ENCODE assay signal across 1 cellular context in the genomic region with DNA sequence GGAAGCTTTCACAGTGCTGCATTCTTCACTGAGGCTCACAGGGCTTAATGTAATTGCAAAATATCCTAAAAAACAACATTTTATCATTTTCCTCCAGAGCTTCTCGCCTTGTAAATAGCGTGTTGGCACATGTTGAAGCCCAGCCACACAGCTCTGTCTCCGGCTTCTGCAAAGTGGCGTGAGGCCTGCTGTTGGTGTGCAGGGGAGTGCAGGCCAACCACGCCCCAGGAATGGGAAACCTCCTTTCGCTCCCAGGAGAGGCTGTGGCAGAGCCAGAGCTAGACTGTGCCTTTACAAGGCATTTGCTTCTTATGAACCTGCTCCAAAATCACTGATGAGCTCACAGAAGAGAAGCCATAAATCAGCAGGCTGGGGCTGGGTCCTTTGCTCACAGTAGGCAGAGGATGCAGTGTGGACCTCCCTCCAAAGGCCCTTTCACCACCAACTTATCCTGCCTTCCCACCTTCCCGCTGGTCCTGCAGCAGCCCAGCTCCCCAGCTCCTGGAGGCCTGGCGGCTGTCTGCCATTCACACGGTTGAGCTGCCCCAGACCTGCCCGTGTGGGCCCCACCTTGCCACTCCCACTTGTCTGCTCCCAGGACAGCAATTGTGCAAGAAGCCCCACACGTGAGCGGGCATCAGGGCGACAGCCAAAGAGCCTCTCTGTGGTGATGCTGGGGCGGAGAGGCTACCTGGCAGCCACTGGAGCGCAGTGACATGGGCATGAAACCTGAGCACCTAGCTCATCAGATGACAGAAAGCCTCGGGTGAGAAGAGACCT.
TF ChIP-seq lines count a peak whose summit lies in the region.

No MANE protein-coding gene starts in this region.

TF ChIP-seq in H1, 55 proteins besides CTCF, POLR2A, EP300 and RAD21:
- TF ChIP-seq MAFK (IDR thresholded peaks at IDR 0.05; ENCODE audit: low read depth, low read length) (no peak), MAX (IDR thresholded peaks at IDR 0.05) (no peak), CTBP2 (IDR thresholded peaks at IDR 0.05; ENCODE audit: borderline replicate concordance, insufficient read depth, insufficient read length, low read length) (no peak)
